26 cellular contexts compared by ENCODE assay signal in genomic region chr4:139007640-139008039, GRCh38. TPM values are rescaled to one million over a fixed set of nuclear protein-coding genes. Genes with fewer than 3 reads are reported as not detected.
DNase-seq lines count a peak whose midpoint lies in the region; ATAC-seq and TF ChIP-seq lines count a peak whose summit lies in the region.
"Had no signal": no experiment of that assay in that cellular context is flagged by ENCODE, and none has a peak within 500 bp of the region (broad histone marks: within the 10 kb centered on the region; RNA-seq: fewer than 3 reads in every experiment).

No MANE protein-coding gene starts in this region.

- H3K4me1 ChIP-seq in HEK293 (ENCODE audit: control insufficient read depth, insufficient read depth, low read length) (no peaks in the 10 kb centered on the region), mucosa of descending colon (ENCODE audit: low read depth) (peaks cover 8% of the 10 kb centered on the region)
- H3K4me1 ChIP-seq: BLaER1 had no signal

- no peak overlapping the region for H3K4me3 ChIP-seq in HEK293 (ENCODE audit: low read depth, low read length)
- H3K4me3 ChIP-seq in mucosa of descending colon, result no peak overlapping the region
- H3K4me3 ChIP-seq: BLaER1, SJSA1 had no signal

- DNase-seq in RPMI7951 (ENCODE audit: low read depth), result peak; percentile 24
- DNase-seq in epithelial cell of prostate (ENCODE audit: low read depth, low spot score), result no peak
- no peak for DNase-seq in mucosa of descending colon
- DNase-seq in glomerular visceral epithelial cell (ENCODE audit: extremely low spot score), result no peak
- no peak for DNase-seq in stimulated activated CD8-positive, alpha-beta memory T cell treated with anti-CD3 and anti-CD28 coated beads, Interleukin-4, amount 100 ng/mL, for 48 hours
- DNase-seq in ecto neural progenitor cell (ENCODE audit: low spot score), result no peak
- DNase-seq: ACHN; Caco-2; CD4-positive, alpha-beta memory T cell; DMS 273 treated with DMSO at 0.1 percent for 48 hours; HFFc6; IMR-90; MV-4-11; NCI-H1105 treated with DMSO at 0.1 percent for 48 hours; NCI-H1694; NCI-H2081; NCI-H2171; NCI-H345; NCI-H524; NCI-H774; NK-92 treated with Interleukin-12 subunit alpha and Interleukin-12 subunit beta, amount 100 ng/mL, for 24 hours had no signal

- CTCF ChIA-PET in HEK293 (lab: Yijun Ruan, JAX), result no interaction called here

- H3K9me3 ChIP-seq in HEK293 (ENCODE audit: control insufficient read depth, insufficient read depth, low read depth, low read length) (no peaks in the 10 kb centered on the region), mucosa of descending colon (peaks cover 2% of the 10 kb centered on the region)

- POLR2A ChIA-PET in HEK293 (lab: Yijun Ruan, JAX), result no interaction called here

- no peak overlapping the region for H3K27ac ChIP-seq in HEK293 (ENCODE audit: extremely low read depth, low read depth, low read length)
- H3K27ac ChIP-seq in epithelial cell of prostate, result peak overlapping the region; percentile 54
- H3K27ac ChIP-seq: BLaER1, SJSA1 had no signal

- no peaks in the 10 kb centered on the region for H3K36me3 ChIP-seq in HEK293 (ENCODE audit: control insufficient read depth in 2 of 2, insufficient read depth in 1 of 2, low read length in 2 of 2)
- no peaks in the 10 kb centered on the region for H3K36me3 ChIP-seq in mucosa of descending colon (ENCODE audit: low read depth)
- H3K36me3 ChIP-seq: BLaER1, SJSA1 had no signal

- ATAC-seq in mucosa of descending colon (peak; percentile 79), GM21576 (IDR thresholded peaks at IDR 0.05; ENCODE audit: unreplicated experiment) (no peak)
- ATAC-seq: Right ventricle myocardium inferior had no signal

- TF ChIP-seq CTCF in HEK293 (tag by site-specific recombination; IDR thresholded peaks at IDR 0.05) (no peak), mucosa of descending colon (IDR thresholded peaks at IDR 0.05) (no peak)

- intact Hi-C loops in mucosa of descending colon (cut with DNase I, micrococcal nuclease), result no loop called here

TF ChIP-seq in HEK293, 187 proteins besides CTCF, POLR2A, EP300 and RAD21:
- TF ChIP-seq SETDB1 (IDR thresholded peaks at IDR 0.05; ENCODE audit: insufficient read length, low read length) (peak; percentile 77), ZNF26 (tag by site-specific recombination; IDR thresholded peaks at IDR 0.05) (no peak), GLIS1 (tag by site-specific recombination; IDR thresholded peaks at IDR 0.05) (0 out of 2 replicates have a peak, but pooled peaks have one; percentile 25)

RNA-seq across cellular contexts. Expression of gene NOCT, which starts 7.9 kb away (rescaled TPM):
- 13.5 and 16.1 TPM in 2 replicates for total RNA-seq in RPMI7951 (2014; rRNA removed; shearing (Covaris generic))
- 10 to 100 TPM in 2 of 3 donors, 1 to 10 TPM in 1; 7.9 to 11.6 (median 10.1) TPM for total RNA-seq in mucosa of descending colon
